In the genomic region with DNA sequence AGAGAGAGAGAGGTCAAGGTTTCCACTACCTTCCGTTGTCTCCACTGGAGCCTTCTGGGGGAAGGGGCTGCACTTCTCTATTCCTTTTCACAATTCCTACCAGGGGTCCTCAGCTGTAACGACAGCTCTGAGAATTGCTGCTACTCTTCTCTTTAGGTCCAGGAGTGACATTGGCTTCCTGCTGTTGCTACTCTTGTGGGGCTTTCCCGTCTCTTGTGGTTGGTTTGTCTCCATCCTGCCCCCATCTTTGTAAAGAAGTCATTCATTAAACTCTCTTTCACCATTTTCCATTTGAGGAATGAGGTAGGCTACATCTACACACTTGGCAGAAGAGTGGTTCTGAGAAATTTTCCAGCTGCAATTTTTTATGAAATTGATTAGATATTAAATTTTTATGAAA, we compare ENCODE assay signal across 8 cellular contexts.
"Had no signal": no experiment of that assay in that cellular context is flagged by ENCODE, and none has a peak within 500 bp of the region (broad histone marks: within the 10 kb centered on the region; RNA-seq: fewer than 3 reads in every experiment).

No MANE protein-coding gene starts in this region.

- ATAC-seq: activated CD4-positive, alpha-beta T cell treated with anti-CD3 and anti-CD28 coated beads for 36 hours had no signal

- DNase-seq: activated CD4-positive, alpha-beta memory T cell treated with anti-CD3 and anti-CD28 coated beads, Interleukin-2, amount 10 ng/mL, durations not matched to agents 7 days and 5 days; activated CD4-positive, alpha-beta T cell treated with anti-CD3 and anti-CD28 coated beads for 36 hours; activated naive CD4-positive, alpha-beta T cell; aorta; dorsolateral prefrontal cortex; hippocampal formation; stimulated activated CD4-positive, alpha-beta T cell treated with anti-CD3 and anti-CD28 coated beads, Interleukin-4, amount 100 ng/mL, for 1 hour; stimulated activated CD8-positive, alpha-beta memory T cell treated with anti-CD3 and anti-CD28 coated beads, Interleukin-4, amount 100 ng/mL, for 48 hours had no signal

- H3K27ac ChIP-seq: dorsolateral prefrontal cortex had no signal

- H3K4me3 ChIP-seq: dorsolateral prefrontal cortex had no signal
